Comparison of ENCODE assay signal across 9 cellular contexts in genomic region chr4:85929926-85930325, GRCh38.
A peak's percentile ranks its signal among the peaks of the same experiment; 100 is the strongest.
DNase-seq lines count a peak whose midpoint lies in the region; ATAC-seq and TF ChIP-seq lines count a peak whose summit lies in the region.
"Had no signal": no experiment of that assay in that cellular context is flagged by ENCODE, and none has a peak within 500 bp of the region (broad histone marks: within the 10 kb centered on the region; RNA-seq: fewer than 3 reads in every experiment).

No MANE protein-coding gene starts in this region.

- DNase-seq in heart left ventricle: peak in 1 of 5 donors; percentile 53
- DNase-seq in Right ventricle myocardium inferior (ENCODE audit: missing footprints): no peak
- peak; percentile 11 for DNase-seq in amniotic epithelial cell (ENCODE audit: low read depth)
- peak; percentile 17 to 19 for DNase-seq in lung microvascular endothelial cell (ENCODE audit: low read depth in 2 of 2)
- DNase-seq in aorta: no peak
- DNase-seq in activated T-helper 2 cell treated with anti-CD3 and anti-CD28 coated beads, Interferon-gamma antibody, Interleukin-2, Interleukin-4, amounts not matched to agents 10 μg/mL and 5 μg/mL and 100 μg/mL, durations not matched to agents 14 hours and 24 hours and 36 hours (ENCODE audit: low spot score): no peak
- no peak for DNase-seq in foreskin melanocyte
- no peak for DNase-seq in stimulated activated CD4-positive, alpha-beta T cell treated with anti-CD3 and anti-CD28 coated beads, Interleukin-15, amount 100 ng/mL, for 24 hours
- DNase-seq: CD4-positive, CD25-positive, alpha-beta regulatory T cell had no signal

- H3K27me3 ChIP-seq in heart left ventricle (no peaks in the 10 kb centered on the region), aorta (ENCODE audit: control insufficient read depth in 1 of 2, insufficient read depth in 2 of 2, low read length in 1 of 2) (no peaks in the 10 kb centered on the region)

- H3K36me3 ChIP-seq in heart left ventricle: peaks cover 0 to 2% (median 0%) of the 10 kb centered on the region in 9 donors
- no peaks in the 10 kb centered on the region for H3K36me3 ChIP-seq in aorta (ENCODE audit: control insufficient read depth in 1 of 2, insufficient read depth in 2 of 2, low read length in 1 of 2)

- H3K9me3 Mint-ChIP-seq in activated T-helper 2 cell treated with anti-CD3 and anti-CD28 coated beads, Interferon-gamma antibody, Interleukin-2, Interleukin-4, amounts not matched to agents 10 μg/mL and 5 μg/mL and 100 μg/mL, durations not matched to agents 14 hours and 24 hours and 36 hours: no peaks in the 10 kb centered on the region

- intact Hi-C loops in heart left ventricle (cut with DNase I) (no loop called here), Right ventricle myocardium inferior (cut with DNase I) (no loop called here), aorta (cut with DNase I) (no loop called here)
- intact Hi-C loops in activated T-helper 2 cell treated with anti-CD3 and anti-CD28 coated beads, Interferon-gamma antibody, Interleukin-2, Interleukin-4, amounts not matched to agents 10 μg/mL and 5 μg/mL and 100 μg/mL, durations not matched to agents 14 hours and 24 hours and 36 hours (cut with micrococcal nuclease): no loop called here

- no peak for ATAC-seq in heart left ventricle
- ATAC-seq in Right ventricle myocardium inferior: no peak
- peak; percentile 46 for ATAC-seq in aorta (ENCODE audit: low FRiP score)

- 30 to 36% (median 31%) methylated on average over 10 of the region's 10 CpGs for WGBS in heart left ventricle, 4 donors
- WGBS in aorta, 2 donors: 27 to 42% methylated on average over 10 of the region's 10 CpGs

- H3K27me3 Mint-ChIP-seq in activated T-helper 2 cell treated with anti-CD3 and anti-CD28 coated beads, Interferon-gamma antibody, Interleukin-2, Interleukin-4, amounts not matched to agents 10 μg/mL and 5 μg/mL and 100 μg/mL, durations not matched to agents 14 hours and 24 hours and 36 hours (ENCODE audit: low read depth): peaks cover 6% of the 10 kb centered on the region
- H3K27me3 Mint-ChIP-seq: CD4-positive, CD25-positive, alpha-beta regulatory T cell had no signal

- peaks cover 0 to 51% (median 40%) of the 10 kb centered on the region in 12 donors for H3K4me1 ChIP-seq in heart left ventricle
- peaks cover 0 to 3% of the 10 kb centered on the region in 2 donors for H3K4me1 ChIP-seq in aorta (ENCODE audit: control insufficient read depth in 1 of 2, insufficient read depth in 2 of 2, low read length in 2 of 2)

- no peak for TF ChIP-seq POLR2A in heart left ventricle (IDR thresholded peaks at IDR 0.05)

- no peak overlapping the region for H3K4me3 Mint-ChIP-seq in activated T-helper 2 cell treated with anti-CD3 and anti-CD28 coated beads, Interferon-gamma antibody, Interleukin-2, Interleukin-4, amounts not matched to agents 10 μg/mL and 5 μg/mL and 100 μg/mL, durations not matched to agents 14 hours and 24 hours and 36 hours (ENCODE audit: low read depth)
- H3K4me3 Mint-ChIP-seq: CD4-positive, CD25-positive, alpha-beta regulatory T cell had no signal

- H3K27ac Mint-ChIP-seq in activated T-helper 2 cell treated with anti-CD3 and anti-CD28 coated beads, Interferon-gamma antibody, Interleukin-2, Interleukin-4, amounts not matched to agents 10 μg/mL and 5 μg/mL and 100 μg/mL, durations not matched to agents 14 hours and 24 hours and 36 hours: no peak overlapping the region
- H3K27ac Mint-ChIP-seq: CD4-positive, CD25-positive, alpha-beta regulatory T cell had no signal

- peaks cover 2% of the 10 kb centered on the region for H3K4me1 Mint-ChIP-seq in activated T-helper 2 cell treated with anti-CD3 and anti-CD28 coated beads, Interferon-gamma antibody, Interleukin-2, Interleukin-4, amounts not matched to agents 10 μg/mL and 5 μg/mL and 100 μg/mL, durations not matched to agents 14 hours and 24 hours and 36 hours (ENCODE audit: low read depth)

- TF ChIP-seq CTCF in heart left ventricle (IDR thresholded peaks at IDR 0.05): no peak

- H3K27ac ChIP-seq in heart left ventricle (peak overlapping the region in 3 of 12 donors; percentile 11 to 45 (median 28)), aorta (ENCODE audit: low read depth in 1 of 2, low read length in 2 of 2) (no peak overlapping the region)

- H3K4me3 ChIP-seq in heart left ventricle (peak overlapping the region in 7 of 12 donors; percentile 11 to 37 (median 23)), aorta (ENCODE audit: low read length in 2 of 2) (no peak overlapping the region)

- H3K9me3 ChIP-seq in heart left ventricle (no peaks in the 10 kb centered on the region), aorta (ENCODE audit: control insufficient read depth, low read length) (no peaks in the 10 kb centered on the region)

- H3K36me3 Mint-ChIP-seq in activated T-helper 2 cell treated with anti-CD3 and anti-CD28 coated beads, Interferon-gamma antibody, Interleukin-2, Interleukin-4, amounts not matched to agents 10 μg/mL and 5 μg/mL and 100 μg/mL, durations not matched to agents 14 hours and 24 hours and 36 hours (ENCODE audit: low read depth): no peaks in the 10 kb centered on the region
- H3K36me3 Mint-ChIP-seq: CD4-positive, CD25-positive, alpha-beta regulatory T cell had no signal

Comparison
In these comparisons a context has a peak if more than half of its experiments do, and no peak if none do; other contexts are left out.
1. DNase-seq: peak in amniotic epithelial cell (single experiment) and lung microvascular endothelial cell (2 of 2); none in Right ventricle myocardium inferior (single experiment), aorta (0 of 2), activated T-helper 2 cell treated with anti-CD3 and anti-CD28 coated beads, Interferon-gamma antibody, Interleukin-2, Interleukin-4, amounts not matched to agents 10 μg/mL and 5 μg/mL and 100 μg/mL, durations not matched to agents 14 hours and 24 hours and 36 hours (single experiment), foreskin melanocyte (single experiment) and stimulated activated CD4-positive, alpha-beta T cell treated with anti-CD3 and anti-CD28 coated beads, Interleukin-15, amount 100 ng/mL, for 24 hours (single experiment).
2. H3K4me3 ChIP-seq: peak in heart left ventricle (7 of 12); none in aorta (0 of 2).